In the genomic region with DNA sequence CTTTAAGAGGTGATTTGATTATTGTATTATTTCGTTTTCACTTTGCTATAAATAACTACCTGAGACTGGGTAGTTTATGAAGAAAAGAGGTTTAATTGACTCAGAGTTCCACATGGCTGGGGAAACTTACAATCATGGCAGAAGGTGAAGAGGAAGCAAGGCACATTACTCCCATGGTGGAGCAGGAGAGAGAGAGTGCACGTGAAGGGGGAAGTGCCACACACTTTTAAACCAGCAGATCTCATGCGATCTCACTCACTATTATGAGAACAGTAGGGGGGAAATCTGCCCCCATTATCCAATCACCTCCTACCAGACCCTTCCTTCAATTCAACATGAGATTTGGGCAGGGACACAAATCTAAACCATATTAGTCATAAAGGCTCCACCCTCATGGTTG, we compare ENCODE assay signal across 16 cellular contexts.
"Had no signal": no experiment of that assay in that cellular context is flagged by ENCODE, and none has a peak within 500 bp of the region (broad histone marks: within the 10 kb centered on the region; RNA-seq: fewer than 3 reads in every experiment).

No MANE protein-coding gene starts in this region.

- H3K9me3 ChIP-seq: ascending aorta, breast epithelium, left ventricle myocardium inferior, ovary, sigmoid colon, spleen, stomach, testis, upper lobe of right lung had no signal

- H3K4me3 ChIP-seq: ascending aorta, breast epithelium, left ventricle myocardium inferior, ovary, sigmoid colon, spleen, stomach, testis, upper lobe of right lung had no signal

- H3K36me3 ChIP-seq: ascending aorta, breast epithelium, left ventricle myocardium inferior, ovary, sigmoid colon, spleen, stomach, upper lobe of right lung had no signal

- H3K4me3 Mint-ChIP-seq: naive thymus-derived CD4-positive, alpha-beta T cell; T-helper 2 cell treated with Interferon-gamma antibody and Interleukin-4, amounts not matched to agents 5 μg/mL and 100 μg/mL, for 36 hours had no signal

- H3K9me3 Mint-ChIP-seq: naive thymus-derived CD4-positive, alpha-beta T cell; T-helper 2 cell treated with Interferon-gamma antibody and Interleukin-4, amounts not matched to agents 5 μg/mL and 100 μg/mL, for 36 hours had no signal

- H3K27ac Mint-ChIP-seq: T-helper 2 cell treated with Interferon-gamma antibody and Interleukin-4, amounts not matched to agents 5 μg/mL and 100 μg/mL, for 36 hours had no signal

- ATAC-seq: naive thymus-derived CD4-positive, alpha-beta T cell; upper lobe of right lung had no signal

- H3K4me1 ChIP-seq: ascending aorta, breast epithelium, left ventricle myocardium inferior, sigmoid colon, spleen, testis, upper lobe of right lung had no signal

- DNase-seq: activated effector memory CD4-positive, alpha-beta T cell treated with anti-CD3 and anti-CD28 coated beads, Interleukin-2, amount 50 U/mL, for 16 hours; cerebellar nuclear complex; effector CD8-positive, alpha-beta T cell; glutamatergic neuron; hypothalamus; left ventricle myocardium inferior; naive thymus-derived CD4-positive, alpha-beta T cell; ovary; sigmoid colon; spleen; stomach; testis; upper lobe of right lung had no signal

- H3K27me3 ChIP-seq: ascending aorta, breast epithelium, ovary, sigmoid colon, spleen, stomach, testis, upper lobe of right lung had no signal

- H3K27ac ChIP-seq: ascending aorta, breast epithelium, left ventricle myocardium inferior, ovary, sigmoid colon, spleen, stomach, testis, upper lobe of right lung had no signal
